1 cellular context compared by ENCODE assay signal in the genomic region with DNA sequence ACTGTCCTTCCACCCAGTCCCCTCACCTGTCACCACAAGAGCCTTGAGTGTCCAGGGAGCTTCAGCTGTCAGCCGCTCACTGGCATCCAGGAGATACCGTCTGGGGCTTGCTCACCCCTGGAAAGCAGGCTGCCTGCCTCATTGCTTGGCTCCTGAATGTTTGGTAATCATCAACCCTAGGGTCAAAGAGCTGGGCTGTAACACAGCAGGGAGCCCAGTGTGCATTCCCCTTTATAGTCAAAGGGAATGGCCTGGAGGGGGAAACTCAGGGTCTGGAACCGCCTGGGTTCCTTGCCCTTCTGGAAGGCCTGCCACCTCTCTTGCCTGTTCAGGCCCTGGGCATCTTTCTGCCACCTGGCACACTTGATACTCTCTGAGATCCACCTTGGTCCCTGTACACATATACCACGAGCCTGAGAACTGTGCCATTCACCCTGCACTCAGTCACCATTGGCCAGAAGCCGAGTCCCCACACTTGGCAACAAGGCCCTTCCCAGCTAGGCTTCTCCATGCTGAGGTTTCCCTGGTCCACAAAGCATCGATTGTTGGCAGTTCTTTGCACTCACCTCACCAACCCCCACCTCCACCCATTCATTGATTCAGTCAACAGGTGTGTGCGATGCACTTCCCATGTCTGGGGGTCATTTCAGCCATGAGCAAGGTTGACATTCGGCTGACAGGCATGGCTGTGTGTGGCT.
TF ChIP-seq lines count a peak whose summit lies in the region.

No MANE protein-coding gene starts in this region.

TF ChIP-seq in HepG2, 621 proteins besides CTCF, POLR2A, EP300 and RAD21 (continued from another document and continues in another):
- TF ChIP-seq ZFP36L2 (CRISPR knock-in tag; IDR thresholded peaks at IDR 0.05) (no peak), ZNF720 (CRISPR knock-in tag; IDR thresholded peaks at IDR 0.05) (no peak), ATF7-NPFF (CRISPR knock-in tag; IDR thresholded peaks at IDR 0.05; ENCODE audit: low read depth) (no peak), NAIF1 (CRISPR knock-in tag; IDR thresholded peaks at IDR 0.05; ENCODE audit: borderline replicate concordance) (no peak), ZNF563 (CRISPR knock-in tag; IDR thresholded peaks at IDR 0.05) (no peak), SMARCE1 (IDR thresholded peaks at IDR 0.05; ENCODE audit: borderline replicate concordance) (no peak), KLF13 (CRISPR knock-in tag; IDR thresholded peaks at IDR 0.05) (no peak), ZBTB20 (CRISPR knock-in tag; IDR thresholded peaks at IDR 0.05; ENCODE audit: borderline replicate concordance, low read depth) (no peak), PPARG (CRISPR knock-in tag; conservative IDR thresholded peaks at IDR 0.05) (no peak), KAT7 (CRISPR knock-in tag; IDR thresholded peaks at IDR 0.05; ENCODE audit: borderline replicate concordance) (no peak), HIVEP1 (CRISPR knock-in tag; IDR thresholded peaks at IDR 0.05) (no peak), ZNF33A (CRISPR knock-in tag; IDR thresholded peaks at IDR 0.05; ENCODE audit: borderline replicate concordance) (no peak), NCOA1 (CRISPR knock-in tag; IDR thresholded peaks at IDR 0.05) (no peak), YY1 (IDR thresholded peaks at IDR 0.05; ENCODE audit: insufficient read depth, insufficient replicate concordance, low read depth, low read length) (no peak)
- TF ChIP-seq, protein P1, sequence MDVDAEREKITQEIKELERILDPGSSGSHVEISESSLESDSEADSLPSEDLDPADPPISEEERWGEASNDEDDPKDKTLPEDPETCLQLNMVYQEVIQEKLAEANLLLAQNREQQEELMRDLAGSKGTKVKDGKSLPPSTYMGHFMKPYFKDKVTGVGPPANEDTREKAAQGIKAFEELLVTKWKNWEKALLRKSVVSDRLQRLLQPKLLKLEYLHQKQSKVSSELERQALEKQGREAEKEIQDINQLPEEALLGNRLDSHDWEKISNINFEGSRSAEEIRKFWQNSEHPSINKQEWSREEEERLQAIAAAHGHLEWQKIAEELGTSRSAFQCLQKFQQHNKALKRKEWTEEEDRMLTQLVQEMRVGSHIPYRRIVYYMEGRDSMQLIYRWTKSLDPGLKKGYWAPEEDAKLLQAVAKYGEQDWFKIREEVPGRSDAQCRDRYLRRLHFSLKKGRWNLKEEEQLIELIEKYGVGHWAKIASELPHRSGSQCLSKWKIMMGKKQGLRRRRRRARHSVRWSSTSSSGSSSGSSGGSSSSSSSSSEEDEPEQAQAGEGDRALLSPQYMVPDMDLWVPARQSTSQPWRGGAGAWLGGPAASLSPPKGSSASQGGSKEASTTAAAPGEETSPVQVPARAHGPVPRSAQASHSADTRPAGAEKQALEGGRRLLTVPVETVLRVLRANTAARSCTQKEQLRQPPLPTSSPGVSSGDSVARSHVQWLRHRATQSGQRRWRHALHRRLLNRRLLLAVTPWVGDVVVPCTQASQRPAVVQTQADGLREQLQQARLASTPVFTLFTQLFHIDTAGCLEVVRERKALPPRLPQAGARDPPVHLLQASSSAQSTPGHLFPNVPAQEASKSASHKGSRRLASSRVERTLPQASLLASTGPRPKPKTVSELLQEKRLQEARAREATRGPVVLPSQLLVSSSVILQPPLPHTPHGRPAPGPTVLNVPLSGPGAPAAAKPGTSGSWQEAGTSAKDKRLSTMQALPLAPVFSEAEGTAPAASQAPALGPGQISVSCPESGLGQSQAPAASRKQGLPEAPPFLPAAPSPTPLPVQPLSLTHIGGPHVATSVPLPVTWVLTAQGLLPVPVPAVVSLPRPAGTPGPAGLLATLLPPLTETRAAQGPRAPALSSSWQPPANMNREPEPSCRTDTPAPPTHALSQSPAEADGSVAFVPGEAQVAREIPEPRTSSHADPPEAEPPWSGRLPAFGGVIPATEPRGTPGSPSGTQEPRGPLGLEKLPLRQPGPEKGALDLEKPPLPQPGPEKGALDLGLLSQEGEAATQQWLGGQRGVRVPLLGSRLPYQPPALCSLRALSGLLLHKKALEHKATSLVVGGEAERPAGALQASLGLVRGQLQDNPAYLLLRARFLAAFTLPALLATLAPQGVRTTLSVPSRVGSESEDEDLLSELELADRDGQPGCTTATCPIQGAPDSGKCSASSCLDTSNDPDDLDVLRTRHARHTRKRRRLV (CRISPR knock-in tag; IDR thresholded peaks at IDR 0.05) = no peak
- TF ChIP-seq, protein P2, sequence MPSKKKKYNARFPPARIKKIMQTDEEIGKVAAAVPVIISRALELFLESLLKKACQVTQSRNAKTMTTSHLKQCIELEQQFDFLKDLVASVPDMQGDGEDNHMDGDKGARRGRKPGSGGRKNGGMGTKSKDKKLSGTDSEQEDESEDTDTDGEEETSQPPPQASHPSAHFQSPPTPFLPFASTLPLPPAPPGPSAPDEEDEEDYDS (CRISPR knock-in tag; IDR thresholded peaks at IDR 0.05) = no peak
- TF ChIP-seq, protein P3, sequence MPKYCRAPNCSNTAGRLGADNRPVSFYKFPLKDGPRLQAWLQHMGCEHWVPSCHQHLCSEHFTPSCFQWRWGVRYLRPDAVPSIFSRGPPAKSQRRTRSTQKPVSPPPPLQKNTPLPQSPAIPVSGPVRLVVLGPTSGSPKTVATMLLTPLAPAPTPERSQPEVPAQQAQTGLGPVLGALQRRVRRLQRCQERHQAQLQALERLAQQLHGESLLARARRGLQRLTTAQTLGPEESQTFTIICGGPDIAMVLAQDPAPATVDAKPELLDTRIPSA (CRISPR knock-in tag; IDR thresholded peaks at IDR 0.05; ENCODE audit: borderline replicate concordance) = no peak
- TF ChIP-seq, protein P4, sequence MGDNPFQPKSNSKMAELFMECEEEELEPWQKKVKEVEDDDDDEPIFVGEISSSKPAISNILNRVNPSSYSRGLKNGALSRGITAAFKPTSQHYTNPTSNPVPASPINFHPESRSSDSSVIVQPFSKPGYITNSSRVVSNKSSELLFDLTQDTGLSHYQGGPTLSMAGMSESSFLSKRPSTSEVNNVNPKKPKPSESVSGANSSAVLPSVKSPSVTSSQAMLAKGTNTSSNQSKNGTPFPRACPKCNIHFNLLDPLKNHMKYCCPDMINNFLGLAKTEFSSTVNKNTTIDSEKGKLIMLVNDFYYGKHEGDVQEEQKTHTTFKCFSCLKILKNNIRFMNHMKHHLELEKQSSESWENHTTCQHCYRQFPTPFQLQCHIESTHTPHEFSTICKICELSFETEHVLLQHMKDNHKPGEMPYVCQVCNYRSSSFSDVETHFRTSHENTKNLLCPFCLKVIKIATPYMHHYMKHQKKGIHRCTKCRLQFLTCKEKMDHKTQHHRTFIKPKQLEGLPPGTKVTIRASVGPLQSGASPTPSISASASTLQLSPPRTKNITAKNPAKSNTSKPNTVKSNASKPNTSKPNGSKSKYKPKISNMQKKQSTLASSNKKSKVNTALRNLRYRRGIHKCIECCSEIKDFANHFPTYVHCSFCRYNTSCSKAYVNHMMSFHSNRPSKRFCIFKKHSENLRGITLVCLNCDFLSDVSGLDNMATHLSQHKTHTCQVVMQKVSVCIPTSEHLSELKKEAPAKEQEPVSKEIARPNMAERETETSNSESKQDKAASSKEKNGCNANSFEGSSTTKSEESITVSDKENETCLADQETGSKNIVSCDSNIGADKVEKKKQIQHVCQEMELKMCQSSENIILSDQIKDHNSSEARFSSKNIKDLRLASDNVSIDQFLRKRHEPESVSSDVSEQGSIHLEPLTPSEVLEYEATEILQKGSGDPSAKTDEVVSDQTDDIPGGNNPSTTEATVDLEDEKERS (CRISPR knock-in tag; IDR thresholded peaks at IDR 0.05) = no peak
- TF ChIP-seq, protein P5, sequence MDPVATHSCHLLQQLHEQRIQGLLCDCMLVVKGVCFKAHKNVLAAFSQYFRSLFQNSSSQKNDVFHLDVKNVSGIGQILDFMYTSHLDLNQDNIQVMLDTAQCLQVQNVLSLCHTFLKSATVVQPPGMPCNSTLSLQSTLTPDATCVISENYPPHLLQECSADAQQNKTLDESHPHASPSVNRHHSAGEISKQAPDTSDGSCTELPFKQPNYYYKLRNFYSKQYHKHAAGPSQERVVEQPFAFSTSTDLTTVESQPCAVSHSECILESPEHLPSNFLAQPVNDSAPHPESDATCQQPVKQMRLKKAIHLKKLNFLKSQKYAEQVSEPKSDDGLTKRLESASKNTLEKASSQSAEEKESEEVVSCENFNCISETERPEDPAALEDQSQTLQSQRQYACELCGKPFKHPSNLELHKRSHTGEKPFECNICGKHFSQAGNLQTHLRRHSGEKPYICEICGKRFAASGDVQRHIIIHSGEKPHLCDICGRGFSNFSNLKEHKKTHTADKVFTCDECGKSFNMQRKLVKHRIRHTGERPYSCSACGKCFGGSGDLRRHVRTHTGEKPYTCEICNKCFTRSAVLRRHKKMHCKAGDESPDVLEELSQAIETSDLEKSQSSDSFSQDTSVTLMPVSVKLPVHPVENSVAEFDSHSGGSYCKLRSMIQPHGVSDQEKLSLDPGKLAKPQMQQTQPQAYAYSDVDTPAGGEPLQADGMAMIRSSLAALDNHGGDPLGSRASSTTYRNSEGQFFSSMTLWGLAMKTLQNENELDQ (CRISPR knock-in tag; IDR thresholded peaks at IDR 0.05; ENCODE audit: borderline replicate concordance) = no peak
- TF ChIP-seq, protein P6, sequence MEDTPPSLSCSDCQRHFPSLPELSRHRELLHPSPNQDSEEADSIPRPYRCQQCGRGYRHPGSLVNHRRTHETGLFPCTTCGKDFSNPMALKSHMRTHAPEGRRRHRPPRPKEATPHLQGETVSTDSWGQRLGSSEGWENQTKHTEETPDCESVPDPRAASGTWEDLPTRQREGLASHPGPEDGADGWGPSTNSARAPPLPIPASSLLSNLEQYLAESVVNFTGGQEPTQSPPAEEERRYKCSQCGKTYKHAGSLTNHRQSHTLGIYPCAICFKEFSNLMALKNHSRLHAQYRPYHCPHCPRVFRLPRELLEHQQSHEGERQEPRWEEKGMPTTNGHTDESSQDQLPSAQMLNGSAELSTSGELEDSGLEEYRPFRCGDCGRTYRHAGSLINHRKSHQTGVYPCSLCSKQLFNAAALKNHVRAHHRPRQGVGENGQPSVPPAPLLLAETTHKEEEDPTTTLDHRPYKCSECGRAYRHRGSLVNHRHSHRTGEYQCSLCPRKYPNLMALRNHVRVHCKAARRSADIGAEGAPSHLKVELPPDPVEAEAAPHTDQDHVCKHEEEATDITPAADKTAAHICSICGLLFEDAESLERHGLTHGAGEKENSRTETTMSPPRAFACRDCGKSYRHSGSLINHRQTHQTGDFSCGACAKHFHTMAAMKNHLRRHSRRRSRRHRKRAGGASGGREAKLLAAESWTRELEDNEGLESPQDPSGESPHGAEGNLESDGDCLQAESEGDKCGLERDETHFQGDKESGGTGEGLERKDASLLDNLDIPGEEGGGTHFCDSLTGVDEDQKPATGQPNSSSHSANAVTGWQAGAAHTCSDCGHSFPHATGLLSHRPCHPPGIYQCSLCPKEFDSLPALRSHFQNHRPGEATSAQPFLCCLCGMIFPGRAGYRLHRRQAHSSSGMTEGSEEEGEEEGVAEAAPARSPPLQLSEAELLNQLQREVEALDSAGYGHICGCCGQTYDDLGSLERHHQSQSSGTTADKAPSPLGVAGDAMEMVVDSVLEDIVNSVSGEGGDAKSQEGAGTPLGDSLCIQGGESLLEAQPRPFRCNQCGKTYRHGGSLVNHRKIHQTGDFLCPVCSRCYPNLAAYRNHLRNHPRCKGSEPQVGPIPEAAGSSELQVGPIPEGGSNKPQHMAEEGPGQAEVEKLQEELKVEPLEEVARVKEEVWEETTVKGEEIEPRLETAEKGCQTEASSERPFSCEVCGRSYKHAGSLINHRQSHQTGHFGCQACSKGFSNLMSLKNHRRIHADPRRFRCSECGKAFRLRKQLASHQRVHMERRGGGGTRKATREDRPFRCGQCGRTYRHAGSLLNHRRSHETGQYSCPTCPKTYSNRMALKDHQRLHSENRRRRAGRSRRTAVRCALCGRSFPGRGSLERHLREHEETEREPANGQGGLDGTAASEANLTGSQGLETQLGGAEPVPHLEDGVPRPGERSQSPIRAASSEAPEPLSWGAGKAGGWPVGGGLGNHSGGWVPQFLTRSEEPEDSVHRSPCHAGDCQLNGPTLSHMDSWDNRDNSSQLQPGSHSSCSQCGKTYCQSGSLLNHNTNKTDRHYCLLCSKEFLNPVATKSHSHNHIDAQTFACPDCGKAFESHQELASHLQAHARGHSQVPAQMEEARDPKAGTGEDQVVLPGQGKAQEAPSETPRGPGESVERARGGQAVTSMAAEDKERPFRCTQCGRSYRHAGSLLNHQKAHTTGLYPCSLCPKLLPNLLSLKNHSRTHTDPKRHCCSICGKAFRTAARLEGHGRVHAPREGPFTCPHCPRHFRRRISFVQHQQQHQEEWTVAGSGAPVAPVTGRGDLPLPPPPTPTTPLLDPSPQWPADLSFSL (CRISPR knock-in tag; IDR thresholded peaks at IDR 0.05) = no peak
- TF ChIP-seq, protein P7, sequence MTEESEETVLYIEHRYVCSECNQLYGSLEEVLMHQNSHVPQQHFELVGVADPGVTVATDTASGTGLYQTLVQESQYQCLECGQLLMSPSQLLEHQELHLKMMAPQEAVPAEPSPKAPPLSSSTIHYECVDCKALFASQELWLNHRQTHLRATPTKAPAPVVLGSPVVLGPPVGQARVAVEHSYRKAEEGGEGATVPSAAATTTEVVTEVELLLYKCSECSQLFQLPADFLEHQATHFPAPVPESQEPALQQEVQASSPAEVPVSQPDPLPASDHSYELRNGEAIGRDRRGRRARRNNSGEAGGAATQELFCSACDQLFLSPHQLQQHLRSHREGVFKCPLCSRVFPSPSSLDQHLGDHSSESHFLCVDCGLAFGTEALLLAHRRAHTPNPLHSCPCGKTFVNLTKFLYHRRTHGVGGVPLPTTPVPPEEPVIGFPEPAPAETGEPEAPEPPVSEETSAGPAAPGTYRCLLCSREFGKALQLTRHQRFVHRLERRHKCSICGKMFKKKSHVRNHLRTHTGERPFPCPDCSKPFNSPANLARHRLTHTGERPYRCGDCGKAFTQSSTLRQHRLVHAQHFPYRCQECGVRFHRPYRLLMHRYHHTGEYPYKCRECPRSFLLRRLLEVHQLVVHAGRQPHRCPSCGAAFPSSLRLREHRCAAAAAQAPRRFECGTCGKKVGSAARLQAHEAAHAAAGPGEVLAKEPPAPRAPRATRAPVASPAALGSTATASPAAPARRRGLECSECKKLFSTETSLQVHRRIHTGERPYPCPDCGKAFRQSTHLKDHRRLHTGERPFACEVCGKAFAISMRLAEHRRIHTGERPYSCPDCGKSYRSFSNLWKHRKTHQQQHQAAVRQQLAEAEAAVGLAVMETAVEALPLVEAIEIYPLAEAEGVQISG (CRISPR knock-in tag; IDR thresholded peaks at IDR 0.05) = no peak
- TF ChIP-seq, protein P8, sequence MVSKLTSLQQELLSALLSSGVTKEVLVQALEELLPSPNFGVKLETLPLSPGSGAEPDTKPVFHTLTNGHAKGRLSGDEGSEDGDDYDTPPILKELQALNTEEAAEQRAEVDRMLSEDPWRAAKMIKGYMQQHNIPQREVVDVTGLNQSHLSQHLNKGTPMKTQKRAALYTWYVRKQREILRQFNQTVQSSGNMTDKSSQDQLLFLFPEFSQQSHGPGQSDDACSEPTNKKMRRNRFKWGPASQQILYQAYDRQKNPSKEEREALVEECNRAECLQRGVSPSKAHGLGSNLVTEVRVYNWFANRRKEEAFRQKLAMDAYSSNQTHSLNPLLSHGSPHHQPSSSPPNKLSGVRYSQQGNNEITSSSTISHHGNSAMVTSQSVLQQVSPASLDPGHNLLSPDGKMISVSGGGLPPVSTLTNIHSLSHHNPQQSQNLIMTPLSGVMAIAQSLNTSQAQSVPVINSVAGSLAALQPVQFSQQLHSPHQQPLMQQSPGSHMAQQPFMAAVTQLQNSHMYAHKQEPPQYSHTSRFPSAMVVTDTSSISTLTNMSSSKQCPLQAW (CRISPR knock-in tag; IDR thresholded peaks at IDR 0.05) = peak; percentile 72
